ENCODE assay signal across 1 cellular context in the genomic region with DNA sequence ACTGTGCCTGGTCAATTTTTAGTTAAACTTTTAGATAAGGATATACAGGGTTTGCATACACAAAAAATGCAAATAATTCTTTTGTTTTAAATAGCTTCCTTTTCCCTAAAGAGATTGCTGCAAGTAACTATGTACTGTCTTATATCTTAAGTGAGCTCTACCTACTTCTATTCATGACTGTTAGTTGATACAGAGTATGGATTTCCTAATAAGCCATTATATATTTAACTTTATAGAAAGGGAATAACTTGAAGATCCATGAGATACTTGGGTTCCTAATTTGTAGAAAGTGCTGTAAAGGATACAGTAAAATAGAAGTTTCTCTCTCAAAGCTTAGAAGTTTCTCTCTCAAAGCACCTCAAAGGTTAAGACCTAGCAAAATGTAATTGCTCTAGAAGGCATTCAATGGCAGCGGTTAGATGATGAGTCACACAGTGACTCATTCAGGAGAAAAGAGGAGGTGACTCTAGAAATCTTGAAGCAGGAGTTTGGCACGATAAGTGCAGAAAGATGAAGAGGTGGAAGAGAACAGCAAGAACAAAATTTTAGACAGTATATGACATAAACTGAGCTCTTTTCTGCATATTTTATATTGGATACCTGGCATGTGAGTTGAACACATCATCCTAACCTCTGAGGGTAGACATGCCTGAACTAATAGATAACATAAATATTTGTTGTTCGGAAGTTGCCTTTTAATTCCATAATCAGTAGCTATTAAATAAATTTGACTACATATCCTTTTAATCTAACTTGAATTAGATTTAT.
TF ChIP-seq lines count a peak whose summit lies in the region.

No MANE protein-coding gene starts in this region.

TF ChIP-seq in K562, 482 proteins besides CTCF, POLR2A, EP300 and RAD21 (continued from another document and continues in another):
- TF ChIP-seq, protein P1, sequence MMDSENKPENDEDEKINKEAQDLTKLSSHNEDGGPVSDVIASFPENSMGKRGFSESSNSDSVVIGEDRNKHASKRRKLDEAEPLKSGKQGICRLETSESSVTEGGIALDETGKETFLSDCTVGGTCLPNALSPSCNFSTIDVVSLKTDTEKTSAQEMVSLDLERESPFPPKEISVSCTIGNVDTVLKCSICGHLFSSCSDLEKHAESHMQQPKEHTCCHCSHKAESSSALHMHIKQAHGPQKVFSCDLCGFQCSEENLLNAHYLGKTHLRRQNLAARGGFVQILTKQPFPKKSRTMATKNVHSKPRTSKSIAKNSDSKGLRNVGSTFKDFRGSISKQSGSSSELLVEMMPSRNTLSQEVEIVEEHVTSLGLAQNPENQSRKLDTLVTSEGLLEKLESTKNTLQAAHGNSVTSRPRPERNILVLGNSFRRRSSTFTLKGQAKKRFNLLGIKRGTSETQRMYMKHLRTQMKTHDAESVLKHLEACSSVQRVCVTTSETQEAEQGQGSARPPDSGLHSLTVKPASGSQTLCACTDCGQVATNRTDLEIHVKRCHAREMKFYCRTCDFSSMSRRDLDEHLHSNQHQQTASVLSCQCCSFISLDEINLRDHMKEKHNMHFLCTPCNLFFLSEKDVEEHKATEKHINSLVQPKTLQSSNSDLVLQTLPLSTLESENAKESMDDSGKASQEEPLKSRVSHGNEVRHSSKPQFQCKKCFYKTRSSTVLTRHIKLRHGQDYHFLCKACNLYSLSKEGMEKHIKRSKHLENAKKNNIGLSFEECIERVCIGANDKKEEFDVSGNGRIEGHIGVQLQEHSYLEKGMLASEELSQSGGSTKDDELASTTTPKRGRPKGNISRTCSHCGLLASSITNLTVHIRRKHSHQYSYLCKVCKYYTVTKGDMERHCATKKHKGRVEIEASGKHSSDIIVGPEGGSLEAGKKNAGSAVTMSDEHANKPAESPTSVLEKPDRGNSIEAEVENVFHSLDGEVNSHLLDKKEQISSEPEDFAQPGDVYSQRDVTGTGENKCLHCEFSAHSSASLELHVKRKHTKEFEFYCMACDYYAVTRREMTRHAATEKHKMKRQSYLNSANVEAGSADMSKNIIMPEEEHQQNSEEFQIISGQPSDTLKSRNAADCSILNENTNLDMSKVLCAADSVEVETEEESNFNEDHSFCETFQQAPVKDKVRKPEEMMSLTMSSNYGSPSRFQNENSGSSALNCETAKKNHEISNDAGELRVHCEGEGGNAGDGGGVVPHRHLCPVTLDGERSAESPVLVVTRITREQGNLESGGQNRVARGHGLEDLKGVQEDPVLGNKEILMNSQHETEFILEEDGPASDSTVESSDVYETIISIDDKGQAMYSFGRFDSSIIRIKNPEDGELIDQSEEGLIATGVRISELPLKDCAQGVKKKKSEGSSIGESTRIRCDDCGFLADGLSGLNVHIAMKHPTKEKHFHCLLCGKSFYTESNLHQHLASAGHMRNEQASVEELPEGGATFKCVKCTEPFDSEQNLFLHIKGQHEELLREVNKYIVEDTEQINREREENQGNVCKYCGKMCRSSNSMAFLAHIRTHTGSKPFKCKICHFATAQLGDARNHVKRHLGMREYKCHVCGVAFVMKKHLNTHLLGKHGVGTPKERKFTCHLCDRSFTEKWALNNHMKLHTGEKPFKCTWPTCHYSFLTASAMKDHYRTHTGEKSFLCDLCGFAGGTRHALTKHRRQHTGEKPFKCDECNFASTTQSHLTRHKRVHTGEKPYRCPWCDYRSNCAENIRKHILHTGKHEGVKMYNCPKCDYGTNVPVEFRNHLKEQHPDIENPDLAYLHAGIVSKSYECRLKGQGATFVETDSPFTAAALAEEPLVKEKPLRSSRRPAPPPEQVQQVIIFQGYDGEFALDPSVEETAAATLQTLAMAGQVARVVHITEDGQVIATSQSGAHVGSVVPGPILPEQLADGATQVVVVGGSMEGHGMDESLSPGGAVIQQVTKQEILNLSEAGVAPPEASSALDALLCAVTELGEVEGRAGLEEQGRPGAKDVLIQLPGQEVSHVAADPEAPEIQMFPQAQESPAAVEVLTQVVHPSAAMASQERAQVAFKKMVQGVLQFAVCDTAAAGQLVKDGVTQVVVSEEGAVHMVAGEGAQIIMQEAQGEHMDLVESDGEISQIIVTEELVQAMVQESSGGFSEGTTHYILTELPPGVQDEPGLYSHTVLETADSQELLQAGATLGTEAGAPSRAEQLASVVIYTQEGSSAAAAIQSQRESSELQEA (IDR thresholded peaks at IDR 0.05; ENCODE audit: low read depth): no peak
- no peak for TF ChIP-seq SUPT5H (IDR thresholded peaks at IDR 0.05)
- TF ChIP-seq EP400 (IDR thresholded peaks at IDR 0.05): peak; percentile 46
- TF ChIP-seq ILK (tag; IDR thresholded peaks at IDR 0.05; ENCODE audit: borderline replicate concordance, low read depth): no peak
- TF ChIP-seq NFXL1 (CRISPR knock-in tag; IDR thresholded peaks at IDR 0.05): no peak; the same call in 1 of the 2 replicates
- no peak for TF ChIP-seq ZNF175 (CRISPR knock-in tag; IDR thresholded peaks at IDR 0.05; ENCODE audit: low read depth)
- TF ChIP-seq PTRF (tag; IDR thresholded peaks at IDR 0.05): no peak
- peak; percentile 68; the same call in 1 of the 2 replicates for TF ChIP-seq NCOA1 (IDR thresholded peaks at IDR 0.05; ENCODE audit: low read depth)
- TF ChIP-seq, protein P2, sequence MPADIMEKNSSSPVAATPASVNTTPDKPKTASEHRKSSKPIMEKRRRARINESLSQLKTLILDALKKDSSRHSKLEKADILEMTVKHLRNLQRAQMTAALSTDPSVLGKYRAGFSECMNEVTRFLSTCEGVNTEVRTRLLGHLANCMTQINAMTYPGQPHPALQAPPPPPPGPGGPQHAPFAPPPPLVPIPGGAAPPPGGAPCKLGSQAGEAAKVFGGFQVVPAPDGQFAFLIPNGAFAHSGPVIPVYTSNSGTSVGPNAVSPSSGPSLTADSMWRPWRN (IDR thresholded peaks at IDR 0.05; ENCODE audit: low read depth): 0 out of 2 replicates have a peak, but pooled peaks have one; percentile 47
- TF ChIP-seq MEF2D (tag; conservative IDR thresholded peaks at IDR 0.05; ENCODE audit: low read depth): no peak
- TF ChIP-seq, protein P3, sequence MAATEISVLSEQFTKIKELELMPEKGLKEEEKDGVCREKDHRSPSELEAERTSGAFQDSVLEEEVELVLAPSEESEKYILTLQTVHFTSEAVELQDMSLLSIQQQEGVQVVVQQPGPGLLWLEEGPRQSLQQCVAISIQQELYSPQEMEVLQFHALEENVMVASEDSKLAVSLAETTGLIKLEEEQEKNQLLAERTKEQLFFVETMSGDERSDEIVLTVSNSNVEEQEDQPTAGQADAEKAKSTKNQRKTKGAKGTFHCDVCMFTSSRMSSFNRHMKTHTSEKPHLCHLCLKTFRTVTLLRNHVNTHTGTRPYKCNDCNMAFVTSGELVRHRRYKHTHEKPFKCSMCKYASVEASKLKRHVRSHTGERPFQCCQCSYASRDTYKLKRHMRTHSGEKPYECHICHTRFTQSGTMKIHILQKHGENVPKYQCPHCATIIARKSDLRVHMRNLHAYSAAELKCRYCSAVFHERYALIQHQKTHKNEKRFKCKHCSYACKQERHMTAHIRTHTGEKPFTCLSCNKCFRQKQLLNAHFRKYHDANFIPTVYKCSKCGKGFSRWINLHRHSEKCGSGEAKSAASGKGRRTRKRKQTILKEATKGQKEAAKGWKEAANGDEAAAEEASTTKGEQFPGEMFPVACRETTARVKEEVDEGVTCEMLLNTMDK (IDR thresholded peaks at IDR 0.05; ENCODE audit: borderline replicate concordance, insufficient read depth, low read depth, low read length, poor library complexity, severe bottlenecking): no peak
- peak; percentile 60 for TF ChIP-seq CREM (IDR thresholded peaks at IDR 0.05; ENCODE audit: low read depth)
- peak; percentile 66 for TF ChIP-seq ZEB2 (IDR thresholded peaks at IDR 0.05)
- peak; percentile 88 for TF ChIP-seq NFE2 (IDR thresholded peaks at IDR 0.05; ENCODE audit: low read depth)
- TF ChIP-seq SPI1 (IDR thresholded peaks at IDR 0.05; ENCODE audit: borderline replicate concordance, low read depth, low read length): no peak
- TF ChIP-seq SMAD2 (IDR thresholded peaks at IDR 0.05; ENCODE audit: low read depth, low read length): no peak
- no peak for TF ChIP-seq GABPB2 (CRISPR knock-in tag; conservative IDR thresholded peaks at IDR 0.05)
- peak; percentile 54; the same call in 1 of the 2 replicates for TF ChIP-seq ZNF766 (CRISPR knock-in tag; conservative IDR thresholded peaks at IDR 0.05)
- no peak for TF ChIP-seq MCM2 (IDR thresholded peaks at IDR 0.05; ENCODE audit: low read depth)
- TF ChIP-seq MBD2 (IDR thresholded peaks at IDR 0.05; ENCODE audit: borderline replicate concordance, low read depth): peak; percentile 60
- no peak for TF ChIP-seq NCOA2 (IDR thresholded peaks at IDR 0.05; ENCODE audit: partially characterized antibody in 2 of 2)
- peak; percentile 34; the same call in 1 of the 2 replicates for TF ChIP-seq MTA2 (IDR thresholded peaks at IDR 0.05; ENCODE audit: low read depth)
- TF ChIP-seq ZFP1 (CRISPR knock-in tag; IDR thresholded peaks at IDR 0.05): no peak
- TF ChIP-seq SMARCC2 (IDR thresholded peaks at IDR 0.05; ENCODE audit: low read depth): peak; percentile 99
- TF ChIP-seq, protein P4, sequence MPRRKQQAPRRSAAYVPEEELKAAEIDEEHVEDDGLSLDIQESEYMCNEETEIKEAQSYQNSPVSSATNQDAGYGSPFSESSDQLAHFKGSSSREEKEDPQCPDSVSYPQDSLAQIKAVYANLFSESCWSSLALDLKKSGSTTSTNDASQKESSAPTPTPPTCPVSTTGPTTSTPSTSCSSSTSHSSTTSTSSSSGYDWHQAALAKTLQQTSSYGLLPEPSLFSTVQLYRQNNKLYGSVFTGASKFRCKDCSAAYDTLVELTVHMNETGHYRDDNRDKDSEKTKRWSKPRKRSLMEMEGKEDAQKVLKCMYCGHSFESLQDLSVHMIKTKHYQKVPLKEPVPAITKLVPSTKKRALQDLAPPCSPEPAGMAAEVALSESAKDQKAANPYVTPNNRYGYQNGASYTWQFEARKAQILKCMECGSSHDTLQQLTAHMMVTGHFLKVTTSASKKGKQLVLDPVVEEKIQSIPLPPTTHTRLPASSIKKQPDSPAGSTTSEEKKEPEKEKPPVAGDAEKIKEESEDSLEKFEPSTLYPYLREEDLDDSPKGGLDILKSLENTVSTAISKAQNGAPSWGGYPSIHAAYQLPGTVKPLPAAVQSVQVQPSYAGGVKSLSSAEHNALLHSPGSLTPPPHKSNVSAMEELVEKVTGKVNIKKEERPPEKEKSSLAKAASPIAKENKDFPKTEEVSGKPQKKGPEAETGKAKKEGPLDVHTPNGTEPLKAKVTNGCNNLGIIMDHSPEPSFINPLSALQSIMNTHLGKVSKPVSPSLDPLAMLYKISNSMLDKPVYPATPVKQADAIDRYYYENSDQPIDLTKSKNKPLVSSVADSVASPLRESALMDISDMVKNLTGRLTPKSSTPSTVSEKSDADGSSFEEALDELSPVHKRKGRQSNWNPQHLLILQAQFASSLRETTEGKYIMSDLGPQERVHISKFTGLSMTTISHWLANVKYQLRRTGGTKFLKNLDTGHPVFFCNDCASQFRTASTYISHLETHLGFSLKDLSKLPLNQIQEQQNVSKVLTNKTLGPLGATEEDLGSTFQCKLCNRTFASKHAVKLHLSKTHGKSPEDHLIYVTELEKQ (CRISPR knock-in tag; IDR thresholded peaks at IDR 0.05): no peak
- TF ChIP-seq, protein P5, sequence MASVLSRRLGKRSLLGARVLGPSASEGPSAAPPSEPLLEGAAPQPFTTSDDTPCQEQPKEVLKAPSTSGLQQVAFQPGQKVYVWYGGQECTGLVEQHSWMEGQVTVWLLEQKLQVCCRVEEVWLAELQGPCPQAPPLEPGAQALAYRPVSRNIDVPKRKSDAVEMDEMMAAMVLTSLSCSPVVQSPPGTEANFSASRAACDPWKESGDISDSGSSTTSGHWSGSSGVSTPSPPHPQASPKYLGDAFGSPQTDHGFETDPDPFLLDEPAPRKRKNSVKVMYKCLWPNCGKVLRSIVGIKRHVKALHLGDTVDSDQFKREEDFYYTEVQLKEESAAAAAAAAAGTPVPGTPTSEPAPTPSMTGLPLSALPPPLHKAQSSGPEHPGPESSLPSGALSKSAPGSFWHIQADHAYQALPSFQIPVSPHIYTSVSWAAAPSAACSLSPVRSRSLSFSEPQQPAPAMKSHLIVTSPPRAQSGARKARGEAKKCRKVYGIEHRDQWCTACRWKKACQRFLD (CRISPR knock-in tag; IDR thresholded peaks at IDR 0.05): peak; percentile 47; the same call in 1 of the 2 replicates
- TF ChIP-seq COPS2 (conservative IDR thresholded peaks at IDR 0.05): no peak
- no peak for TF ChIP-seq GTF2F1 (IDR thresholded peaks at IDR 0.05; ENCODE audit: low read depth, low read length)
- TF ChIP-seq, protein P6, sequence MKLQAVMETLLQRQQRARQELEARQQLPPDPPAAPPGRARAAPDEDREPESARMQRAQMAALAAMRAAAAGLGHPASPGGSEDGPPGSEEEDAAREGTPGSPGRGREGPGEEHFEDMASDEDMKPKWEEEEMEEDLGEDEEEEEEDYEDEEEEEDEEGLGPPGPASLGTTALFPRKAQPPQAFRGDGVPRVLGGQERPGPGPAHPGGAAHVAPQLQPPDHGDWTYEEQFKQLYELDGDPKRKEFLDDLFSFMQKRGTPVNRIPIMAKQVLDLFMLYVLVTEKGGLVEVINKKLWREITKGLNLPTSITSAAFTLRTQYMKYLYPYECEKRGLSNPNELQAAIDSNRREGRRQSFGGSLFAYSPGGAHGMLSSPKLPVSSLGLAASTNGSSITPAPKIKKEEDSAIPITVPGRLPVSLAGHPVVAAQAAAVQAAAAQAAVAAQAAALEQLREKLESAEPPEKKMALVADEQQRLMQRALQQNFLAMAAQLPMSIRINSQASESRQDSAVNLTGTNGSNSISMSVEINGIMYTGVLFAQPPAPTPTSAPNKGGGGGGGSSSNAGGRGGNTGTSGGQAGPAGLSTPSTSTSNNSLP (IDR thresholded peaks at IDR 0.05; ENCODE audit: borderline replicate concordance, low read depth, low read length): peak; percentile 90
- no peak for TF ChIP-seq KAT7 (CRISPR knock-in tag; IDR thresholded peaks at IDR 0.05; ENCODE audit: borderline replicate concordance)
- no peak for TF ChIP-seq NCOA6 (IDR thresholded peaks at IDR 0.05)
- no peak for TF ChIP-seq ZNF12 (CRISPR knock-in tag; IDR thresholded peaks at IDR 0.05)
- peak; percentile 48; the same call in 1 of the 2 replicates for TF ChIP-seq GATAD2B (IDR thresholded peaks at IDR 0.05; ENCODE audit: borderline replicate concordance)
- no peak for TF ChIP-seq ZNF696 (CRISPR knock-in tag; conservative IDR thresholded peaks at IDR 0.05)
- TF ChIP-seq PTBP1 (IDR thresholded peaks at IDR 0.05; ENCODE audit: low read depth, low read length): no peak
- no peak for TF ChIP-seq HDAC6 (IDR thresholded peaks at IDR 0.05; ENCODE audit: low read depth, low read length)
